8 cellular contexts compared by ENCODE assay signal in the genomic region with DNA sequence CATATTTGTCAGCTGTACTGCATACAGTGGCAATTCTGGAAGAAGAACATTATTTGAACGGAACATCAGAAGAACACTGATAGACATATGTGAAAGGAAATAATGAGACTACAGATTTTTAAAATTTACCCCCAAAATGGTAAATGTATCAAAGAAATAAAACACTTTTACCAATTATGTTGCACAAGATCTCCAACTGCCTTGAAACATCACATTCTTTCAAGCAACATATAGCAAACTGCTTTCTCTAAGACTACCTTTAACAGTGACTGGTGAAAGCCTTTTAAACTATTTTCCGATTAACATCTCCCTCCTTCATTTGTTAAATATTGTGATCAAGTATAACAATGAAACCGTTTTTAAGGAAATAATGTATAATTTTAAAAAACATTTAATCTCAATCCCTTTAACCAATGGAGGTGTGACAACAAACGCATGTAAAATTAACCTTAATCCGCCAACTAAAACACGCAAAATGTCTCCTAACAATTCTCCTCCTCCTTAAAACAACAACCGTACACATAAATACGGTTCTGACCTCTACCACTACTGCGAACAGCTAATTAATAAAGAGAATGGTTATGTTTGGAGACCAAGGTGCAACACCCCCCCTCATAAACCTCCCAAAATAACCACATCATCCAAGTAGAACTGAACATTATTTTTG. TPM values are rescaled to one million over a fixed set of nuclear protein-coding genes. Genes with fewer than 3 reads are reported as not detected.
A peak's percentile ranks its signal among the peaks of the same experiment; 100 is the strongest.
DNase-seq lines count a peak whose midpoint lies in the region; ATAC-seq and TF ChIP-seq lines count a peak whose summit lies in the region.

No MANE protein-coding gene starts in this region.

- TF ChIP-seq CTCF in HEK293 (tag by site-specific recombination; IDR thresholded peaks at IDR 0.05) (no peak), activated B cell treated with CpG ODN at 0.5 μM for 24 hours (IDR thresholded peaks at IDR 0.05) (no peak), glutamatergic neuron (IDR thresholded peaks at IDR 0.05; ENCODE audit: partially characterized antibody, unreplicated experiment) (no peak), smooth muscle cell (IDR thresholded peaks at IDR 0.05; ENCODE audit: borderline replicate concordance, insufficient read depth, poor library complexity, severe bottlenecking) (no peak)

- no peaks in the 10 kb centered on the region for H3K9me3 Mint-ChIP-seq in activated B cell treated with CpG ODN at 0.5 μM for 24 hours
- H3K9me3 Mint-ChIP-seq in glutamatergic neuron (ENCODE audit: unreplicated experiment), result peaks cover 13% of the 10 kb centered on the region

- no peaks in the 10 kb centered on the region for H3K27me3 Mint-ChIP-seq in activated B cell treated with CpG ODN at 0.5 μM for 24 hours
- peaks cover 13% of the 10 kb centered on the region for H3K27me3 Mint-ChIP-seq in glutamatergic neuron (ENCODE audit: unreplicated experiment)

- POLR2A ChIA-PET in HEK293 (lab: Yijun Ruan, JAX) (no interaction called here), activated B cell treated with CpG ODN at 0.5 μM for 24 hours (lab: Charles Lee) (interaction anchor here (0.6 kb wide), 1 partner anchor 975 kb away, joined by 3 read pairs; no protein-coding TSS in a partner anchor)

- ATAC-seq in activated B cell treated with CpG ODN at 0.5 μM for 24 hours (ENCODE audit: low read depth), result no peak
- no peak for ATAC-seq in activated CD4-positive, CD25-positive, alpha-beta regulatory T cell treated with anti-CD3 and anti-CD28 coated beads, Interleukin-2, amount 50 U/mL, for 24 hours
- no peak for ATAC-seq in GM21786 (IDR thresholded peaks at IDR 0.05; ENCODE audit: unreplicated experiment)

- H3K79me2 ChIP-seq in smooth muscle cell (ENCODE audit: low read depth), result peaks cover 69% of the 10 kb centered on the region

- peaks cover 12% of the 10 kb centered on the region for H3F3A ChIP-seq in smooth muscle cell (ENCODE audit: low read depth)

- no peaks in the 10 kb centered on the region for H3K9me3 ChIP-seq in HEK293 (ENCODE audit: control insufficient read depth, insufficient read depth, low read depth, low read length)
- H3K9me3 ChIP-seq in smooth muscle cell (replicated peaks; ENCODE audit: low read depth), result no peaks in the 10 kb centered on the region

- H3K27ac Mint-ChIP-seq in activated B cell treated with CpG ODN at 0.5 μM for 24 hours (peak overlapping the region; percentile 96), glutamatergic neuron (ENCODE audit: unreplicated experiment) (peak overlapping the region; percentile 99)

- H3K27me3 ChIP-seq in smooth muscle cell (ENCODE audit: low read depth), result no peaks in the 10 kb centered on the region

- H3K4me3 Mint-ChIP-seq in activated B cell treated with CpG ODN at 0.5 μM for 24 hours (peak overlapping the region; percentile 97), glutamatergic neuron (ENCODE audit: unreplicated experiment) (peak overlapping the region; percentile 100)

- peak overlapping the region; percentile 98 for H3K9ac ChIP-seq in smooth muscle cell (ENCODE audit: low read depth)

- H3K36me3 Mint-ChIP-seq in activated B cell treated with CpG ODN at 0.5 μM for 24 hours (ENCODE audit: low read depth), result peaks cover 25% of the 10 kb centered on the region
- peaks cover 5% of the 10 kb centered on the region for H3K36me3 Mint-ChIP-seq in glutamatergic neuron (ENCODE audit: unreplicated experiment)

- DNase-seq in activated B cell treated with CpG ODN at 0.5 μM for 24 hours, result no peak
- no peak for DNase-seq in glutamatergic neuron
- DNase-seq in smooth muscle cell (lab: John Stamatoyannopoulos, UW; ENCODE audit: unreplicated experiment), result no peak
- DNase-seq in stimulated activated CD4-positive, alpha-beta T cell treated with anti-CD3 and anti-CD28 coated beads, Interleukin-4, amount 100 ng/mL, for 24 hours, result no peak
- DNase-seq in activated CD8-positive, alpha-beta memory T cell treated with anti-CD3 and anti-CD28 coated beads, Interleukin-2, amount 50 U/mL, for 48 hours, result no peak

- 5% methylated on average over 9 of the region's 9 CpGs for WGBS in smooth muscle cell (ENCODE audit: low lambda C conversion rate)

- CTCF ChIA-PET in HEK293 (lab: Yijun Ruan, JAX), result interaction anchor here (0.5 to 0.9 kb wide), 2 partner anchors 77 to 569 kb away, joined by 3 read pairs; no protein-coding TSS in a partner anchor
- CTCF ChIA-PET in activated B cell treated with CpG ODN at 0.5 μM for 24 hours (lab: Charles Lee), result no interaction called here

- peak overlapping the region; percentile 96 for H3K4me2 ChIP-seq in smooth muscle cell

- H3K36me3 ChIP-seq in HEK293 (ENCODE audit: control insufficient read depth in 2 of 2, insufficient read depth in 1 of 2, low read length in 2 of 2) (no peaks in the 10 kb centered on the region), smooth muscle cell (ENCODE audit: low read depth) (no peaks in the 10 kb centered on the region)

- H3K4me1 Mint-ChIP-seq in activated B cell treated with CpG ODN at 0.5 μM for 24 hours, result peaks cover 56% of the 10 kb centered on the region
- H3K4me1 Mint-ChIP-seq in glutamatergic neuron (ENCODE audit: low read depth, unreplicated experiment), result peaks cover 14% of the 10 kb centered on the region

- no peak overlapping the region for H2AFZ ChIP-seq in smooth muscle cell (ENCODE audit: low read depth)

- intact Hi-C loops in activated B cell treated with CpG ODN at 0.5 μM for 24 hours (cut with micrococcal nuclease), result no loop called here

- H3K27ac ChIP-seq in HEK293 (ENCODE audit: extremely low read depth, low read depth, low read length) (peak overlapping the region; percentile 94; the same call in 1 of the 2 replicates), smooth muscle cell (ENCODE audit: low read depth) (peak overlapping the region; percentile 97)

- H3K4me3 ChIP-seq in HEK293 (ENCODE audit: low read depth, low read length), result peak overlapping the region; percentile 84
- H3K4me3 ChIP-seq in smooth muscle cell, result peak overlapping the region; percentile 94

- H4K20me1 ChIP-seq in smooth muscle cell (ENCODE audit: low read depth), result peaks cover 61% of the 10 kb centered on the region

- H3K4me1 ChIP-seq in HEK293 (ENCODE audit: control insufficient read depth, insufficient read depth, low read length), result peaks cover 9% of the 10 kb centered on the region; the same call in 1 of the 2 replicates
- H3K4me1 ChIP-seq in smooth muscle cell (ENCODE audit: low read depth), result peaks cover 22% of the 10 kb centered on the region

TF ChIP-seq in HEK293, 187 proteins besides CTCF, POLR2A, EP300 and RAD21:
- TF ChIP-seq ZNF121 (tag by site-specific recombination; IDR thresholded peaks at IDR 0.05) (no peak), ZNF555 (tag by site-specific recombination; conservative IDR thresholded peaks at IDR 0.05) (no peak), ZNF843 (tag by site-specific recombination; IDR thresholded peaks at IDR 0.05) (no peak), ZNF211 (tag by site-specific recombination; IDR thresholded peaks at IDR 0.05; ENCODE audit: low read depth) (no peak), ZFP41 (tag by site-specific recombination; IDR thresholded peaks at IDR 0.05; ENCODE audit: borderline replicate concordance) (no peak), ZNF596 (tag by site-specific recombination; IDR thresholded peaks at IDR 0.05) (no peak)
- TF ChIP-seq, protein P1, sequence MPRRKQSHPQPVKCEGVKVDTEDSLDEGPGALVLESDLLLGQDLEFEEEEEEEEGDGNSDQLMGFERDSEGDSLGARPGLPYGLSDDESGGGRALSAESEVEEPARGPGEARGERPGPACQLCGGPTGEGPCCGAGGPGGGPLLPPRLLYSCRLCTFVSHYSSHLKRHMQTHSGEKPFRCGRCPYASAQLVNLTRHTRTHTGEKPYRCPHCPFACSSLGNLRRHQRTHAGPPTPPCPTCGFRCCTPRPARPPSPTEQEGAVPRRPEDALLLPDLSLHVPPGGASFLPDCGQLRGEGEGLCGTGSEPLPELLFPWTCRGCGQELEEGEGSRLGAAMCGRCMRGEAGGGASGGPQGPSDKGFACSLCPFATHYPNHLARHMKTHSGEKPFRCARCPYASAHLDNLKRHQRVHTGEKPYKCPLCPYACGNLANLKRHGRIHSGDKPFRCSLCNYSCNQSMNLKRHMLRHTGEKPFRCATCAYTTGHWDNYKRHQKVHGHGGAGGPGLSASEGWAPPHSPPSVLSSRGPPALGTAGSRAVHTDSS (tag by site-specific recombination; IDR thresholded peaks at IDR 0.05), result peak; percentile 79

RNA-seq across cellular contexts. Expression of gene FBXO11, which starts 2.4 kb away (rescaled TPM):
- total RNA-seq in activated B cell treated with CpG ODN at 0.5 μM for 24 hours (77.8 and 89.1 TPM in 2 replicates), glutamatergic neuron (ENCODE audit: unreplicated experiment) (135 TPM), smooth muscle cell (39.0 and 41.9 TPM in 2 replicates)
- 21.0 and 23.1 TPM in 2 replicates for polyA plus RNA-seq in smooth muscle cell
